8 cellular contexts compared by ENCODE assay signal in genomic region chr1:248825136-248825535, GRCh38. TPM values are rescaled to one million over a fixed set of nuclear protein-coding genes. Genes with fewer than 3 reads are reported as not detected.
DNase-seq lines count a peak whose midpoint lies in the region; ATAC-seq and TF ChIP-seq lines count a peak whose summit lies in the region.

No MANE protein-coding gene starts in this region.

- peaks cover 5 to 10% of the 10 kb centered on the region in 2 experiments for H3K36me3 ChIP-seq in HCT116 (ENCODE audit: control insufficient read depth in 1 of 2, insufficient read depth in 2 of 2, low read length in 2 of 2)
- H3K36me3 ChIP-seq in right atrium auricular region, result peaks cover 10% of the 10 kb centered on the region
- H3K36me3 ChIP-seq in skeletal muscle tissue (ENCODE audit: control insufficient read depth in 3 of 3, insufficient read depth in 3 of 3, low read length in 3 of 3), result peaks cover 13 to 23% (median 15%) of the 10 kb centered on the region in 3 donors

- peak overlapping the region; percentile 97 for H3K9ac ChIP-seq in HCT116 (ENCODE audit: low read length)
- peak overlapping the region; percentile 88 to 98 (median 96) for H3K9ac ChIP-seq in skeletal muscle tissue (ENCODE audit: low read depth in 1 of 3, low read length in 3 of 3)

- peaks cover 54% of the 10 kb centered on the region for H3K79me2 ChIP-seq in HCT116 (ENCODE audit: insufficient read depth, low read length)

- RAD21 ChIA-PET in HCT116 (lab: Charles Lee; ENCODE audit: low non-redundant PET in 1 of 2, low total read pairs in 2 of 2, uncharacterized antibody in 2 of 2, unreplicated experiment in 2 of 2), result no interaction called here

- H3K4me2 ChIP-seq in HCT116 (ENCODE audit: low read length), result peak overlapping the region; percentile 92

- H3K36me3 Mint-ChIP-seq in activated CD8-positive, alpha-beta T cell treated with anti-CD3 and anti-CD28 coated beads for 36 hours (ENCODE audit: low read depth), result peaks cover 16% of the 10 kb centered on the region

- no peaks in the 10 kb centered on the region for H3K9me3 ChIP-seq in HCT116 (ENCODE audit: control insufficient read depth in 1 of 2, insufficient read depth in 1 of 2, low read depth in 1 of 2, low read length in 2 of 2)
- no peaks in the 10 kb centered on the region for H3K9me3 ChIP-seq in right atrium auricular region
- no peaks in the 10 kb centered on the region for H3K9me3 ChIP-seq in skeletal muscle tissue (ENCODE audit: control insufficient read depth in 3 of 3, low read length in 3 of 3)

- CTCF ChIA-PET in HCT116 (lab: Charles Lee), result interaction anchor here (2.2 kb wide), 1 partner anchor 13 kb away, joined by 12 read pairs; the partner anchor contains the start of gene ZNF672
- CTCF ChIA-PET in activated CD8-positive, alpha-beta T cell treated with anti-CD3 and anti-CD28 coated beads for 36 hours (lab: Charles Lee), result interaction anchor here (0.7 to 3.8 kb wide), 6 partner anchors 14 to 203 kb away, joined by 3 to 13 read pairs (median 4); no protein-coding TSS in a partner anchor

- TF ChIP-seq RAD21 in HCT116 (IDR thresholded peaks at IDR 0.05; ENCODE audit: low read depth), result no peak

- H3K4me3 ChIP-seq in HCT116 (replicated peaks in 1 of 2; ENCODE audit: low read depth in 1 of 2, low read length in 2 of 2) (peak overlapping the region; percentile 98 to 99), right atrium auricular region (peak overlapping the region; percentile 75 to 92), skeletal muscle tissue (ENCODE audit: low read length in 3 of 3) (peak overlapping the region; percentile 86 to 96 (median 92))

- no peaks in the 10 kb centered on the region for H3K27me3 ChIP-seq in HCT116 (ENCODE audit: insufficient read depth, low read length)
- no peaks in the 10 kb centered on the region for H3K27me3 ChIP-seq in right atrium auricular region
- no peaks in the 10 kb centered on the region for H3K27me3 ChIP-seq in skeletal muscle tissue (ENCODE audit: control insufficient read depth in 3 of 3, insufficient read depth in 3 of 3, low read length in 3 of 3)

- no peaks in the 10 kb centered on the region for H3K9me3 Mint-ChIP-seq in activated CD8-positive, alpha-beta T cell treated with anti-CD3 and anti-CD28 coated beads for 36 hours

- H3K27ac ChIP-seq in HCT116 (ENCODE audit: low read depth, low read length) (peak overlapping the region; percentile 78; the same call in 1 of the 2 replicates), right atrium auricular region (peak overlapping the region; percentile 97 to 99), skeletal muscle tissue (ENCODE audit: low read depth, low read length) (peak overlapping the region; percentile 93)

- BruUV-seq in HCT116 (replicated peaks; lab: Mats Ljungman, UMichigan), result TSS peak; percentile 65

- ATAC-seq in HCT116, result no peak
- ATAC-seq in activated CD8-positive, alpha-beta T cell treated with anti-CD3 and anti-CD28 coated beads for 36 hours, result no peak
- ATAC-seq in GM19463 (IDR thresholded peaks at IDR 0.05; ENCODE audit: unreplicated experiment), result no peak

- intact Hi-C loops in HCT116 (cut with micrococcal nuclease), result no loop called here
- intact Hi-C loops in activated CD8-positive, alpha-beta T cell treated with anti-CD3 and anti-CD28 coated beads for 36 hours (cut with micrococcal nuclease), result no loop called here

- H3K4me3 Mint-ChIP-seq in activated CD8-positive, alpha-beta T cell treated with anti-CD3 and anti-CD28 coated beads for 36 hours, result peak overlapping the region; percentile 83

- H3K27me3 Mint-ChIP-seq in activated CD8-positive, alpha-beta T cell treated with anti-CD3 and anti-CD28 coated beads for 36 hours, result no peaks in the 10 kb centered on the region

- H3K4me1 ChIP-seq in HCT116 (ENCODE audit: control insufficient read depth in 1 of 2, insufficient read depth in 2 of 2, low read length in 2 of 2) (peaks cover 16 to 41% of the 10 kb centered on the region in 2 experiments), right atrium auricular region (peaks cover 0 to 60% of the 10 kb centered on the region in 2 donors), skeletal muscle tissue (ENCODE audit: control insufficient read depth in 3 of 3, insufficient read depth in 3 of 3, low read length in 3 of 3) (peaks cover 49 to 62% (median 50%) of the 10 kb centered on the region in 3 donors)

- no peak overlapping the region for H2AFZ ChIP-seq in HCT116 (ENCODE audit: low read depth, low read length, poor library complexity, severe bottlenecking)

- no peaks in the 10 kb centered on the region for H4K20me1 ChIP-seq in HCT116 (ENCODE audit: insufficient read depth)

- POLR2A ChIA-PET in HCT116 (lab: Charles Lee), result interaction anchor here (0.6 to 5.0 kb wide), 2 partner anchors 13 to 49 kb away, joined by 4 to 49 read pairs; partner anchors contain the start of gene ZNF672
- POLR2A ChIA-PET in activated CD8-positive, alpha-beta T cell treated with anti-CD3 and anti-CD28 coated beads for 36 hours (lab: Charles Lee), result interaction anchor here (1.2 to 4.5 kb wide), 4 partner anchors 8 to 84 kb away, joined by 3 to 45 read pairs (median 4); partner anchors contain the start of gene ZNF672

- TF ChIP-seq POLR2A in HCT116 (IDR thresholded peaks at IDR 0.05; ENCODE audit: borderline replicate concordance, extremely low read depth, insufficient read depth, insufficient read length), result no peak

- no peak for DNase-seq in HCT116 (ENCODE audit: low read depth, low spot score)
- no peak for DNase-seq in activated CD8-positive, alpha-beta T cell treated with anti-CD3 and anti-CD28 coated beads for 36 hours
- DNase-seq in right atrium auricular region (ENCODE audit: low spot score), result no peak
- no peak for DNase-seq in EL
- DNase-seq in 8988T, result no peak
- DNase-seq in NCI-H748 treated with DMSO at 0.1 percent for 48 hours (lab: John Stamatoyannopoulos, UW), result no peak

- peaks cover 55% of the 10 kb centered on the region for H3K4me1 Mint-ChIP-seq in activated CD8-positive, alpha-beta T cell treated with anti-CD3 and anti-CD28 coated beads for 36 hours (ENCODE audit: low read depth)

- TF ChIP-seq CTCF in HCT116 (IDR thresholded peaks at IDR 0.05 in 2 of 3, conservative IDR thresholded peaks at IDR 0.05 in 1 of 3; ENCODE audit: borderline replicate concordance in 1 of 3, insufficient read depth in 1 of 3, low read depth in 2 of 3, low read length in 2 of 3) (no peak), right atrium auricular region (IDR thresholded peaks at IDR 0.05) (no peak)
- no peak for TF ChIP-seq CTCF in activated CD8-positive, alpha-beta T cell treated with anti-CD3 and anti-CD28 coated beads for 36 hours (IDR thresholded peaks at IDR 0.05)

- no peaks in the 10 kb centered on the region for H3K9me2 ChIP-seq in HCT116 (ENCODE audit: insufficient read depth)

- peak overlapping the region; percentile 100 for H3K27ac Mint-ChIP-seq in activated CD8-positive, alpha-beta T cell treated with anti-CD3 and anti-CD28 coated beads for 36 hours

TF ChIP-seq in HCT116, 20 proteins besides CTCF, POLR2A, EP300 and RAD21:
- no peak for TF ChIP-seq CEBPB (IDR thresholded peaks at IDR 0.05; ENCODE audit: low read depth)
- no peak for TF ChIP-seq EGR1 (IDR thresholded peaks at IDR 0.05; ENCODE audit: low read depth)
- no peak for TF ChIP-seq YY1 (IDR thresholded peaks at IDR 0.05; ENCODE audit: extremely low read depth, insufficient replicate concordance, low read depth, low read length)
- TF ChIP-seq SIN3A (IDR thresholded peaks at IDR 0.05; ENCODE audit: low read depth), result no peak
- no peak for TF ChIP-seq SP1 (IDR thresholded peaks at IDR 0.05; ENCODE audit: low read depth)
- no peak for TF ChIP-seq ELF1 (IDR thresholded peaks at IDR 0.05; ENCODE audit: borderline replicate concordance, low read depth)
- no peak for TF ChIP-seq JUND (IDR thresholded peaks at IDR 0.05)
- TF ChIP-seq ZNF274 (IDR thresholded peaks at IDR 0.05; ENCODE audit: low read depth, low read length), result no peak
- no peak for TF ChIP-seq TCF7L2 (IDR thresholded peaks at IDR 0.05; ENCODE audit: borderline replicate concordance, extremely low read depth, insufficient read depth, insufficient read length)
- no peak for TF ChIP-seq FOSL1 (IDR thresholded peaks at IDR 0.05; ENCODE audit: low read depth)
- TF ChIP-seq MAX (IDR thresholded peaks at IDR 0.05), result no peak
- TF ChIP-seq CBX3 (IDR thresholded peaks at IDR 0.05; ENCODE audit: low read depth), result no peak
- TF ChIP-seq SRF (IDR thresholded peaks at IDR 0.05; ENCODE audit: low read depth), result no peak
- TF ChIP-seq EZH2phosphoT487 (IDR thresholded peaks at IDR 0.05; ENCODE audit: borderline replicate concordance), result no peak

RNA-seq across cellular contexts. Expression of gene SH3BP5L, which starts 0.6 kb away (rescaled TPM):
- total RNA-seq in HCT116 (2021; ENCODE audit: unreplicated experiment) (22.3 TPM), right atrium auricular region (10 to 100 TPM; 13.6 to 18.5 TPM), skeletal muscle tissue (19.3 TPM)
- 11.9 and 15.1 TPM in 2 replicates for polyA plus RNA-seq in HCT116 (2012)
- 10 to 100 TPM; 16.2 to 18.3 TPM for total RNA-seq in activated CD8-positive, alpha-beta T cell treated with anti-CD3 and anti-CD28 coated beads for 36 hours

RNA-seq across cellular contexts. Expression of gene ZNF672, which starts 12.9 kb away (rescaled TPM):
- total RNA-seq in HCT116 (2021; ENCODE audit: unreplicated experiment) (27.6 TPM), right atrium auricular region (10 to 100 TPM; 55.3 to 59.1 TPM), skeletal muscle tissue (15.7 TPM)
- 24.7 and 29.4 TPM in 2 replicates for polyA plus RNA-seq in HCT116 (2012)
- 10 to 100 TPM; 43.8 to 45.1 TPM for total RNA-seq in activated CD8-positive, alpha-beta T cell treated with anti-CD3 and anti-CD28 coated beads for 36 hours

RNA-seq across cellular contexts. Expression of gene ZNF692, which starts 33.7 kb away (rescaled TPM):
- total RNA-seq in HCT116 (2021; ENCODE audit: unreplicated experiment) (76.2 TPM), right atrium auricular region (10 to 100 TPM in 1 of 2 donors, 1 to 10 TPM in 1; 9.7 to 11.8 TPM), skeletal muscle tissue (5.7 TPM)
- 60.2 and 69.1 TPM in 2 replicates for polyA plus RNA-seq in HCT116 (2012)
- 10 to 100 TPM; 80.8 to 85.6 TPM for total RNA-seq in activated CD8-positive, alpha-beta T cell treated with anti-CD3 and anti-CD28 coated beads for 36 hours
